ENCODE assay signal across 10 cellular contexts in genomic region chr2:197990356-197990755, GRCh38.
"Had no signal": no experiment of that assay in that cellular context is flagged by ENCODE, and none has a peak within 500 bp of the region (broad histone marks: within the 10 kb centered on the region; RNA-seq: fewer than 3 reads in every experiment).

No MANE protein-coding gene starts in this region.

- H3K36me3 ChIP-seq: HAP-1 had no signal

- H3K4me3 ChIP-seq: GM23248, HAP-1 had no signal

- H3K4me1 ChIP-seq: HAP-1 had no signal

- H3K36me3 Mint-ChIP-seq: IgD-negative memory B cell had no signal

- H3K4me3 Mint-ChIP-seq: HFFc6, IgD-negative memory B cell had no signal

- H3K27me3 Mint-ChIP-seq: IgD-negative memory B cell had no signal

- DNase-seq: GM23248, GOT3, H7, HFFc6, KG1 had no signal

- ATAC-seq: HCT116, HepG2 had no signal

- H2AFZ ChIP-seq: GM23248 had no signal

- H3K9me3 ChIP-seq: HAP-1 had no signal

- H3K27ac Mint-ChIP-seq: HFFc6, IgD-negative memory B cell had no signal

- H3K9ac ChIP-seq: GM23248 had no signal

- H3K27ac ChIP-seq: GM23248, HL-60 had no signal

- FAIRE-seq: HepG2 had no signal
